ENCODE assay signal across 9 cellular contexts in the genomic region with DNA sequence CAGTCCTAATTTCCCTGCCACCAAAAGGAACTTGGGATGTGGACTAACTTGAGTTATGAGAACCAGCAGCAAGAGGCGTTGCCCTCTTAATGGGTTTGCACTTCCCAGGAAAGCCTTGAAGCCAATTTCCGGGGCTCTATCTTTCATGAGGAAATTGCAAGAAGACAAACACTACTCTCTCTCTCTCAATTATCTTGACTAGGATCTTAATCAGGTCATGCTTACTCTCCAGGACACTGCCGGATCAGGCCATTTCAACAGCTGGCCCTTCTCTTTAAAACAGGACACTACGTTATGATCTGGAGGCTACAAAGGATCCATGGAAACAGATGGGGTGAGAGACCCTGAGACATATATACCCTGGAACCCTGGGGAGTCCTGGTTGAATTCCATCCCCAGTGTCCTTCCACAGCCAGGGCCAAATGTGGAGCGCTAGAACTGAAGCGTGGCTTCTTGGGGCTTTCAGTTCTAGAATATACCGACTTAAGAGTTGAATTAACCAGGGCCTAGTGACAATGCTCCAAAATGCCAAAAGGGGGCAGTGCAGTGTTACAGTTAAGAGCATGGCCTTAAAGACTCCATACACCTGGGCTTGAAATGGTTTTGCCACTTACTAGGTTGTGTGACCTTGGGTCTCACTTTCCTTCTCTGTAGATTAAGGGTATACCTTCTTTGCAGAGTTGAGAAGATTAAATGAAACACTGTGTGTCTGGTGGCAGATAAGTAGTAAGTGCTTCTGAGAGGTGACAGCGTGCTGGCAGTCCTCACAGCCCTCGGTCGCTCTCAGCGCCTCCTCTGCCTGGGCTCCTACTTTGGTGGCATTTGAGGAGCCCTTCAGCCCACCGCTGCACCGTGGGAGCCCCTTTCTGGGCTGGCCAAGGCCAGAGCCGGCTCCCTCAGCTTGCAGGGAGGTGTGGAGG. TPM values are rescaled to one million over a fixed set of nuclear protein-coding genes. Genes with fewer than 3 reads are reported as not detected.
DNase-seq lines count a peak whose midpoint lies in the region; ATAC-seq and TF ChIP-seq lines count a peak whose summit lies in the region.
"Had no signal": no experiment of that assay in that cellular context is flagged by ENCODE, and none has a peak within 500 bp of the region (broad histone marks: within the 10 kb centered on the region; RNA-seq: fewer than 3 reads in every experiment).

No MANE protein-coding gene starts in this region.

- H3F3A ChIP-seq in Loucy (ENCODE audit: low read depth) = no peaks in the 10 kb centered on the region

- no peaks in the 10 kb centered on the region for H3K9me2 ChIP-seq in Loucy (replicated peaks; ENCODE audit: low read depth, low read length)

- DNase-seq in RWPE1 (ENCODE audit: low spot score) (peak; percentile 64), Right ventricle myocardium superior (no peak), retina (peak; percentile 71), dedifferentiated amniotic fluid mesenchymal stem cell (ENCODE audit: extremely low spot score) (no peak)
- peak; percentile 63 for DNase-seq in activated naive CD4-positive, alpha-beta T cell treated with anti-CD3 and anti-CD28 coated beads, Interleukin-2, amount 50 U/mL, for 16 hours

- H2AFZ ChIP-seq in Loucy (ENCODE audit: low read length) = no peak overlapping the region

- no peak overlapping the region for H3K27ac ChIP-seq in RWPE1
- H3K27ac ChIP-seq: epithelial cell of prostate had no signal

- no peak overlapping the region for H3K9ac ChIP-seq in Loucy (ENCODE audit: low read depth, low read length, poor library complexity, severe bottlenecking)

- intact Hi-C loops in Right ventricle myocardium superior (cut with DNase I) = loop anchor here (2.0 kb wide), 1 partner anchor 64 kb away; no protein-coding TSS in a partner anchor

- H3K4me2 ChIP-seq in Loucy (ENCODE audit: low read depth, low read length, poor library complexity, severe bottlenecking) = no peak overlapping the region

- no peaks in the 10 kb centered on the region for H3K27me3 ChIP-seq in Loucy (ENCODE audit: insufficient read depth, low read length, poor library complexity, severe bottlenecking)

- H4K20me1 ChIP-seq in Loucy (ENCODE audit: insufficient read depth, low read length, poor library complexity, severe bottlenecking) = no peaks in the 10 kb centered on the region

- no peaks in the 10 kb centered on the region for H3K9me3 ChIP-seq in Loucy (ENCODE audit: insufficient read depth, low read depth, low read length)

- H3K4me3 ChIP-seq in Loucy (ENCODE audit: low read length, poor library complexity, severe bottlenecking) = no peak overlapping the region

- H3K36me3 ChIP-seq in Loucy (ENCODE audit: insufficient read depth, low read length) = no peaks in the 10 kb centered on the region

- TF ChIP-seq CTCF in GM12874 (IDR thresholded peaks at IDR 0.05; ENCODE audit: insufficient read depth, low read depth, low read length) (peak; percentile 74), Loucy (conservative IDR thresholded peaks at IDR 0.05; ENCODE audit: low read length) (peak; percentile 89), RWPE1 (conservative IDR thresholded peaks at IDR 0.05; ENCODE audit: low read depth) (peak; percentile 90)

- CTCF ChIA-PET in RWPE1 (lab: Yijun Ruan, JAX) = interaction anchor here (0.6 to 1.7 kb wide), 5 partner anchors 19 to 339 kb away, joined by 3 to 5 read pairs (median 3); no protein-coding TSS in a partner anchor

- H3K4me1 ChIP-seq in Loucy (ENCODE audit: insufficient read depth, low read length, poor library complexity, severe bottlenecking) = peaks cover 7% of the 10 kb centered on the region

- no peaks in the 10 kb centered on the region for H3K79me2 ChIP-seq in Loucy (ENCODE audit: insufficient read depth, low read length)

- ATAC-seq in Right ventricle myocardium superior (ENCODE audit: poor library complexity) = peak; percentile 89
- no peak for ATAC-seq in HG03378 (IDR thresholded peaks at IDR 0.05; ENCODE audit: unreplicated experiment)

- POLR2A ChIA-PET in RWPE1 (lab: Yijun Ruan, JAX; ENCODE audit: low non-redundant PET) = no interaction called here

RNA-seq across cellular contexts. Expression of a gene that starts 21.1 kb away (rescaled TPM):
- 20.6 TPM for total RNA-seq in Right ventricle myocardium superior

RNA-seq across cellular contexts. Expression of a gene that starts 21.3 kb away (rescaled TPM):
- total RNA-seq in Right ventricle myocardium superior = not detected

Comparison
In these comparisons a context has a peak if more than half of its experiments do, and no peak if none do; other contexts are left out.
1. DNase-seq: peak in RWPE1 (single experiment), activated naive CD4-positive, alpha-beta T cell treated with anti-CD3 and anti-CD28 coated beads, Interleukin-2, amount 50 U/mL, for 16 hours (single experiment) and retina (single experiment); none in Right ventricle myocardium superior (single experiment) and dedifferentiated amniotic fluid mesenchymal stem cell (single experiment).
2. Peak in every context shown above with its lines, with median percentiles within 50 percentile points of each other: CTCF ChIP-seq.